33 cellular contexts compared by ENCODE assay signal in the genomic region with DNA sequence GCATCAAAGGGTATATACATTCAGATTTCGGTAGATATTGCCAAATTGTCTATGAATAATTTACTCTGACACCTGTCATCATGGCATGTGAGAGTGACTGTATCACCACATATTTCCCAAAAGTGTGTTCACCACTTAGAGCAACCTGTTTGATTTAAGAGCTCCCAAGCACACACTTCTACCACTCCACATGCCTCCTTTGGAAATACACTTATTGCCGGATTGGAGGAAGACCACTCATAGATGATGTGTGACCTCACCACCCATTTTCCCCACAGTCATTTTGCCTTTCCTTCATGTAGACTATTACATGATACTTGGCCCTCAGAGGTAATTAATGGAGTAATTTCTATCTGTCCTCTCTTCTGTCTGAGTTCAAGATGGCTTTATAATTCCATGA.
A peak's percentile ranks its signal among the peaks of the same experiment; 100 is the strongest.
DNase-seq lines count a peak whose midpoint lies in the region; ATAC-seq and TF ChIP-seq lines count a peak whose summit lies in the region.
"Had no signal": no experiment of that assay in that cellular context is flagged by ENCODE, and none has a peak within 500 bp of the region (broad histone marks: within the 10 kb centered on the region; RNA-seq: fewer than 3 reads in every experiment).

No MANE protein-coding gene starts in this region.

- no peaks in the 10 kb centered on the region for H3K36me3 ChIP-seq in HEK293 (ENCODE audit: control insufficient read depth in 2 of 2, insufficient read depth in 1 of 2, low read length in 2 of 2)
- no peaks in the 10 kb centered on the region for H3K36me3 ChIP-seq in left lung
- no peaks in the 10 kb centered on the region for H3K36me3 ChIP-seq in lower lobe of right lung
- H3K36me3 ChIP-seq in upper lobe of right lung: no peaks in the 10 kb centered on the region
- H3K36me3 ChIP-seq: BE2C; BLaER1; BLaER1 treated with 17β-estradiol and CSF1 and Interleukin-3, amounts not matched to agents 10 nM and 100 nM had no signal

- intact Hi-C loops in left lung (cut with DNase I): no loop called here
- intact Hi-C loops in lower lobe of right lung (cut with DNase I): no loop called here
- intact Hi-C loops in upper lobe of right lung (cut with DNase I): no loop called here

- CTCF ChIA-PET in HEK293 (lab: Yijun Ruan, JAX): interaction anchor here (0.7 to 1.2 kb wide), 3 partner anchors 175 to 1482 kb away, joined by 3 to 4 read pairs (median 4); no protein-coding TSS in a partner anchor

- POLR2A ChIA-PET in HEK293 (lab: Yijun Ruan, JAX): no interaction called here

- H3K9me3 ChIP-seq in HEK293 (ENCODE audit: control insufficient read depth, insufficient read depth, low read depth, low read length) (no peaks in the 10 kb centered on the region), left lung (peaks cover 0 to 3% of the 10 kb centered on the region in 2 donors), lower lobe of right lung (no peaks in the 10 kb centered on the region), upper lobe of right lung (no peaks in the 10 kb centered on the region)
- H3K9me3 ChIP-seq: A549, BE2C, Caco-2 had no signal

- peak; percentile 76 for ATAC-seq in left lung
- peak; percentile 37 to 45 for ATAC-seq in lower lobe of right lung
- ATAC-seq in upper lobe of right lung: peak; percentile 20
- no peak for ATAC-seq in GM18511 (IDR thresholded peaks at IDR 0.05; ENCODE audit: unreplicated experiment)
- no peak for ATAC-seq in HG03196 (IDR thresholded peaks at IDR 0.05; ENCODE audit: unreplicated experiment)
- ATAC-seq: A549; CD8-positive, alpha-beta T cell had no signal

- H3K27ac ChIP-seq in HEK293 (ENCODE audit: extremely low read depth, low read depth, low read length) (no peak overlapping the region), left lung (no peak overlapping the region), lower lobe of right lung (no peak overlapping the region), upper lobe of right lung (no peak overlapping the region)
- H3K27ac ChIP-seq: 22Rv1; A549; BLaER1; BLaER1 treated with 17β-estradiol and CSF1 and Interleukin-3, amounts not matched to agents 10 nM and 100 nM; C4-2B had no signal

- H3K4me1 ChIP-seq in HEK293 (ENCODE audit: control insufficient read depth, insufficient read depth, low read length): no peaks in the 10 kb centered on the region
- no peaks in the 10 kb centered on the region for H3K4me1 ChIP-seq in left lung
- no peaks in the 10 kb centered on the region for H3K4me1 ChIP-seq in lower lobe of right lung
- H3K4me1 ChIP-seq in upper lobe of right lung: no peaks in the 10 kb centered on the region
- H3K4me1 ChIP-seq: A549; BE2C; BLaER1; BLaER1 treated with 17β-estradiol and CSF1 and Interleukin-3, amounts not matched to agents 10 nM and 100 nM; Caco-2 had no signal

- H3K4me3 ChIP-seq in HEK293 (ENCODE audit: low read depth, low read length): no peak overlapping the region
- H3K4me3 ChIP-seq in left lung: no peak overlapping the region
- H3K4me3 ChIP-seq in lower lobe of right lung: no peak overlapping the region
- H3K4me3 ChIP-seq in upper lobe of right lung: no peak overlapping the region
- H3K4me3 ChIP-seq: A549; BLaER1; BLaER1 treated with 17β-estradiol and CSF1 and Interleukin-3, amounts not matched to agents 10 nM and 100 nM had no signal

- DNase-seq in left lung (no peak), lower lobe of right lung (no peak), upper lobe of right lung (no peak), amygdala (lab: John Stamatoyannopoulos, UW) (no peak)
- no peak for DNase-seq in activated CD4-positive, CD25-positive, alpha-beta regulatory T cell treated with anti-CD3 and anti-CD28 coated beads, Interleukin-2, amount 50 U/mL, for 72 hours
- DNase-seq: 8988T; ACHN; AML-193; BE2C; C1 segment of cervical spinal cord; Caco-2; Calu3; CD4-positive, alpha-beta memory T cell; CD4-positive, alpha-beta T cell; CD4-positive, CD25-positive, alpha-beta regulatory T cell; CD8-positive, alpha-beta memory T cell; CD8-positive, alpha-beta T cell; COR-L47; DMS 273 treated with DMSO at 0.1 percent for 48 hours; DMS153; DMS53; DMS79; DMS79 treated with DMSO at 0.1 percent for 48 hours; DND-41; EL had no signal

- H3K27me3 ChIP-seq in left lung (no peaks in the 10 kb centered on the region), lower lobe of right lung (ENCODE audit: low read depth) (peaks cover 6% of the 10 kb centered on the region), upper lobe of right lung (no peaks in the 10 kb centered on the region)
- H3K27me3 ChIP-seq: BE2C; BLaER1; BLaER1 treated with 17β-estradiol and CSF1 and Interleukin-3, amounts not matched to agents 10 nM and 100 nM had no signal

- no peak for TF ChIP-seq CTCF in HEK293 (tag by site-specific recombination; IDR thresholded peaks at IDR 0.05)
- TF ChIP-seq CTCF in left lung (IDR thresholded peaks at IDR 0.05): no peak
- TF ChIP-seq CTCF in lower lobe of right lung (IDR thresholded peaks at IDR 0.05): no peak
- no peak for TF ChIP-seq CTCF in upper lobe of right lung (IDR thresholded peaks at IDR 0.05)

TF ChIP-seq in HEK293, 187 proteins besides CTCF, POLR2A, EP300 and RAD21:
- TF ChIP-seq ZNF23 (tag by site-specific recombination; IDR thresholded peaks at IDR 0.05; ENCODE audit: borderline replicate concordance) (no peak), SCRT2 (tag by site-specific recombination; IDR thresholded peaks at IDR 0.05) (0 out of 2 replicates have a peak, but pooled peaks have one; percentile 22)
- TF ChIP-seq, protein P1, sequence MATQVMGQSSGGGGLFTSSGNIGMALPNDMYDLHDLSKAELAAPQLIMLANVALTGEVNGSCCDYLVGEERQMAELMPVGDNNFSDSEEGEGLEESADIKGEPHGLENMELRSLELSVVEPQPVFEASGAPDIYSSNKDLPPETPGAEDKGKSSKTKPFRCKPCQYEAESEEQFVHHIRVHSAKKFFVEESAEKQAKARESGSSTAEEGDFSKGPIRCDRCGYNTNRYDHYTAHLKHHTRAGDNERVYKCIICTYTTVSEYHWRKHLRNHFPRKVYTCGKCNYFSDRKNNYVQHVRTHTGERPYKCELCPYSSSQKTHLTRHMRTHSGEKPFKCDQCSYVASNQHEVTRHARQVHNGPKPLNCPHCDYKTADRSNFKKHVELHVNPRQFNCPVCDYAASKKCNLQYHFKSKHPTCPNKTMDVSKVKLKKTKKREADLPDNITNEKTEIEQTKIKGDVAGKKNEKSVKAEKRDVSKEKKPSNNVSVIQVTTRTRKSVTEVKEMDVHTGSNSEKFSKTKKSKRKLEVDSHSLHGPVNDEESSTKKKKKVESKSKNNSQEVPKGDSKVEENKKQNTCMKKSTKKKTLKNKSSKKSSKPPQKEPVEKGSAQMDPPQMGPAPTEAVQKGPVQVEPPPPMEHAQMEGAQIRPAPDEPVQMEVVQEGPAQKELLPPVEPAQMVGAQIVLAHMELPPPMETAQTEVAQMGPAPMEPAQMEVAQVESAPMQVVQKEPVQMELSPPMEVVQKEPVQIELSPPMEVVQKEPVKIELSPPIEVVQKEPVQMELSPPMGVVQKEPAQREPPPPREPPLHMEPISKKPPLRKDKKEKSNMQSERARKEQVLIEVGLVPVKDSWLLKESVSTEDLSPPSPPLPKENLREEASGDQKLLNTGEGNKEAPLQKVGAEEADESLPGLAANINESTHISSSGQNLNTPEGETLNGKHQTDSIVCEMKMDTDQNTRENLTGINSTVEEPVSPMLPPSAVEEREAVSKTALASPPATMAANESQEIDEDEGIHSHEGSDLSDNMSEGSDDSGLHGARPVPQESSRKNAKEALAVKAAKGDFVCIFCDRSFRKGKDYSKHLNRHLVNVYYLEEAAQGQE (tag by site-specific recombination; IDR thresholded peaks at IDR 0.05): no peak

Comparison
In these comparisons a context has a peak if more than half of its experiments do, and no peak if none do; other contexts are left out.
1. ATAC-seq: peak in left lung (single experiment), lower lobe of right lung (2 of 2) and upper lobe of right lung (single experiment); none in GM18511 (single experiment) and HG03196 (single experiment).